21 cellular contexts compared by ENCODE assay signal in the genomic region with DNA sequence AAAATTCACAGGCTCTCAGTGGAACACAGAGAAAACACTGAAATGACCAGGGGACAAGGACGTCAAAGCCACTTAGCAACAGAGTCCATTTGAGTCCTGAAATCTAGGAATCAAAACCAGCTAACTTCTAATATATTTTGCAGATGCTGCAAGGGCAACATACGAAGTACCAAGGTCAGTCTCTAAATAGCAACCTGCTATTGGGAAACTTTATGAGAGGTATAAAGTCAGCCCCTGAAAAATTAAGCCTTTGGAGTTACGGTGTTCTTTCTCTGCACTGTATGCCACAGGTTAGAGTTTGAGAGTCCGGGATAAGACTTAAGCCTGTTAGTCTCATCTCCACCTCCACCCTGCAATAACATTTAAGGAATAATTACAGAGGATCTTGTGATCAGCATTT. TPM values are rescaled to one million over a fixed set of nuclear protein-coding genes. Genes with fewer than 3 reads are reported as not detected.
DNase-seq lines count a peak whose midpoint lies in the region; ATAC-seq and TF ChIP-seq lines count a peak whose summit lies in the region.
"Had no signal": no experiment of that assay in that cellular context is flagged by ENCODE, and none has a peak within 500 bp of the region (broad histone marks: within the 10 kb centered on the region; RNA-seq: fewer than 3 reads in every experiment).

No MANE protein-coding gene starts in this region.

- intact Hi-C loops in activated CD4-positive, alpha-beta T cell treated with anti-CD3 and anti-CD28 coated beads for 36 hours (cut with DNase I, micrococcal nuclease): no loop called here
- intact Hi-C loops in CD8-positive, alpha-beta T cell (cut with DNase I, micrococcal nuclease): no loop called here

- no peak overlapping the region for H3K4me3 ChIP-seq in CD8-positive, alpha-beta T cell (ENCODE audit: low read depth, low read length)
- H3K4me3 ChIP-seq in effector memory CD4-positive, alpha-beta T cell (ENCODE audit: insufficient read depth, low read depth, low read length, poor library complexity, severe bottlenecking): no peak overlapping the region
- H3K4me3 ChIP-seq in trophoblast cell (ENCODE audit: low read depth, low read length): no peak overlapping the region
- H3K4me3 ChIP-seq: ascending aorta, BLaER1, SJSA1, tibial artery had no signal

- H3K4me1 Mint-ChIP-seq in activated CD4-positive, alpha-beta T cell treated with anti-CD3 and anti-CD28 coated beads for 36 hours: peaks cover 27% of the 10 kb centered on the region
- peaks cover 54% of the 10 kb centered on the region for H3K4me1 Mint-ChIP-seq in CD8-positive, alpha-beta T cell (ENCODE audit: low read depth)

- POLR2A ChIA-PET in activated CD4-positive, alpha-beta T cell treated with anti-CD3 and anti-CD28 coated beads for 36 hours (lab: Charles Lee): no interaction called here
- POLR2A ChIA-PET in CD8-positive, alpha-beta T cell (lab: Charles Lee): no interaction called here

- TF ChIP-seq CTCF in CD8-positive, alpha-beta T cell (IDR thresholded peaks at IDR 0.05): no peak

- no peaks in the 10 kb centered on the region for H3K9me3 ChIP-seq in CD8-positive, alpha-beta T cell (ENCODE audit: low read length)
- no peaks in the 10 kb centered on the region for H3K9me3 ChIP-seq in effector memory CD4-positive, alpha-beta T cell (ENCODE audit: control insufficient read depth, low read length)
- no peaks in the 10 kb centered on the region for H3K9me3 ChIP-seq in trophoblast cell (ENCODE audit: insufficient read depth, low read depth, low read length)
- H3K9me3 ChIP-seq: ascending aorta, BLaER1, SJSA1, tibial artery had no signal

- H2BK120ac ChIP-seq in trophoblast cell (ENCODE audit: insufficient read depth, low read length, poor library complexity): no peak overlapping the region

- H3K36me3 ChIP-seq in CD8-positive, alpha-beta T cell (ENCODE audit: insufficient read depth, low read length): peaks cover 7% of the 10 kb centered on the region
- peaks cover 17% of the 10 kb centered on the region for H3K36me3 ChIP-seq in effector memory CD4-positive, alpha-beta T cell (ENCODE audit: control insufficient read depth, insufficient read depth, low read length)
- H3K36me3 ChIP-seq in trophoblast cell (ENCODE audit: control insufficient read depth in 1 of 2, insufficient read depth in 2 of 2, low read length in 2 of 2): peaks cover 9 to 12% of the 10 kb centered on the region in 2 experiments

- H3K4me3 Mint-ChIP-seq in activated CD4-positive, alpha-beta T cell treated with anti-CD3 and anti-CD28 coated beads for 36 hours: no peak overlapping the region
- H3K4me3 Mint-ChIP-seq in CD8-positive, alpha-beta T cell: no peak overlapping the region
- H3K4me3 Mint-ChIP-seq: stimulated activated memory B cell treated with anti-CD40 and anti-IgM and Interleukin-4, amounts not matched to agents 10 μg/mL and 1 μg/mL and 100 μg/mL, for 72 hours had no signal

- H4K8ac ChIP-seq in trophoblast cell (ENCODE audit: low read depth, low read length): no peak overlapping the region

- H3K79me2 ChIP-seq in trophoblast cell (ENCODE audit: control insufficient read depth, insufficient read depth, low read length, poor library complexity): no peaks in the 10 kb centered on the region

- no peak overlapping the region for H3K14ac ChIP-seq in trophoblast cell (ENCODE audit: low read length)

- peaks cover 6% of the 10 kb centered on the region for H3K79me1 ChIP-seq in trophoblast cell (ENCODE audit: low read length)

- peak overlapping the region; percentile 1 for H3K4ac ChIP-seq in trophoblast cell (ENCODE audit: low read depth, low read length)

- peak overlapping the region; percentile 30 for H3K27ac ChIP-seq in CD8-positive, alpha-beta T cell (ENCODE audit: low read depth, low read length)
- H3K27ac ChIP-seq in effector memory CD4-positive, alpha-beta T cell (ENCODE audit: insufficient read depth, low read length, poor library complexity, severe bottlenecking): peak overlapping the region; percentile 58
- H3K27ac ChIP-seq in trophoblast cell (ENCODE audit: low read depth, low read length): no peak overlapping the region
- H3K27ac ChIP-seq: ascending aorta, BLaER1, HL-60, SJSA1, tibial artery had no signal

- no peak overlapping the region for H4K12ac ChIP-seq in trophoblast cell (ENCODE audit: low read depth, low read length)

- DNase-seq in activated CD4-positive, alpha-beta T cell treated with anti-CD3 and anti-CD28 coated beads for 36 hours: no peak
- no peak for DNase-seq in activated CD4-positive, alpha-beta T cell treated with anti-CD3 and anti-CD28 coated beads for 48 hours
- DNase-seq in CD8-positive, alpha-beta T cell: no peak
- DNase-seq in effector memory CD4-positive, alpha-beta T cell: no peak
- no peak for DNase-seq in trophoblast cell
- no peak for DNase-seq in stimulated activated CD4-positive, alpha-beta T cell treated with anti-CD3 and anti-CD28 coated beads, Interleukin-2, amount 100 ng/mL, for 48 hours
- no peak for DNase-seq in NCI-H1694 treated with DMSO at 0.1 percent for 48 hours (lab: John Stamatoyannopoulos, UW)
- DNase-seq: activated CD4-positive, alpha-beta T cell treated with anti-CD3 and anti-CD28 coated beads for 4 hours; activated effector memory CD4-positive, alpha-beta T cell treated with Interleukin-2 at 50 U/mL for 16 hours; left colon; NCI-H2081; NCI-H510A treated with DMSO at 0.1 percent for 48 hours; stimulated activated CD4-positive, alpha-beta T cell treated with anti-CD3 and anti-CD28 coated beads, Interleukin-12 subunit alpha, Interleukin-12 subunit beta, amount 100 ng/mL, for 4 hours; tibial artery had no signal

- H3K27ac Mint-ChIP-seq in activated CD4-positive, alpha-beta T cell treated with anti-CD3 and anti-CD28 coated beads for 36 hours: peak overlapping the region; percentile 7
- H3K27ac Mint-ChIP-seq in CD8-positive, alpha-beta T cell: peak overlapping the region; percentile 91
- H3K27ac Mint-ChIP-seq: progenitor cell of endocrine pancreas had no signal

- H4K91ac ChIP-seq in trophoblast cell (ENCODE audit: low read depth, low read length): no peak overlapping the region

- H2AFZ ChIP-seq in trophoblast cell (ENCODE audit: insufficient read depth, low read length, poor library complexity): no peak overlapping the region

- no peak overlapping the region for H2AK5ac ChIP-seq in trophoblast cell (ENCODE audit: low read length)

- CTCF ChIA-PET in activated CD4-positive, alpha-beta T cell treated with anti-CD3 and anti-CD28 coated beads for 36 hours (lab: Charles Lee): interaction anchor here (1.5 kb wide), 1 partner anchor 10 kb away, joined by 3 read pairs; no protein-coding TSS in a partner anchor
- CTCF ChIA-PET in CD8-positive, alpha-beta T cell (lab: Charles Lee): interaction anchor here (1.6 kb wide), 1 partner anchor 57 kb away, joined by 6 read pairs; no protein-coding TSS in a partner anchor

- WGBS in trophoblast cell (ENCODE audit: extremely low coverage, insufficient coverage, insufficient read length): no CpG with 5 or more reads among the region's 4 CpGs

- no peaks in the 10 kb centered on the region for H3K27me3 Mint-ChIP-seq in activated CD4-positive, alpha-beta T cell treated with anti-CD3 and anti-CD28 coated beads for 36 hours
- H3K27me3 Mint-ChIP-seq in CD8-positive, alpha-beta T cell (ENCODE audit: low read depth): no peaks in the 10 kb centered on the region
- H3K27me3 Mint-ChIP-seq: progenitor cell of endocrine pancreas; stimulated activated memory B cell treated with anti-CD40 and anti-IgM and Interleukin-4, amounts not matched to agents 10 μg/mL and 1 μg/mL and 100 μg/mL, for 72 hours had no signal

- no peak overlapping the region for H3K4me2 ChIP-seq in trophoblast cell (ENCODE audit: low read length)

- no peak overlapping the region for H2BK5ac ChIP-seq in trophoblast cell (ENCODE audit: low read depth, low read length, poor library complexity)

- no peak overlapping the region for H3K18ac ChIP-seq in trophoblast cell (ENCODE audit: low read length)

- H3K9me3 Mint-ChIP-seq in activated CD4-positive, alpha-beta T cell treated with anti-CD3 and anti-CD28 coated beads for 36 hours (ENCODE audit: low read depth): no peaks in the 10 kb centered on the region
- no peaks in the 10 kb centered on the region for H3K9me3 Mint-ChIP-seq in CD8-positive, alpha-beta T cell
- H3K9me3 Mint-ChIP-seq: stimulated activated memory B cell treated with anti-CD40 and anti-IgM and Interleukin-4, amounts not matched to agents 10 μg/mL and 1 μg/mL and 100 μg/mL, for 72 hours had no signal

- no peak overlapping the region for H3K9ac ChIP-seq in trophoblast cell (ENCODE audit: low read length)
- H3K9ac ChIP-seq: BLaER1 had no signal

- no peak for ATAC-seq in activated CD4-positive, alpha-beta T cell treated with anti-CD3 and anti-CD28 coated beads for 36 hours
- no peak for ATAC-seq in CD8-positive, alpha-beta T cell
- no peak for ATAC-seq in HG03432 (IDR thresholded peaks at IDR 0.05; ENCODE audit: unreplicated experiment)
- ATAC-seq: left colon; stimulated activated memory B cell treated with anti-CD40 and anti-IgM and Interleukin-4, amounts not matched to agents 10 μg/mL and 1 μg/mL and 100 μg/mL, for 72 hours had no signal

- no peak overlapping the region for H2BK12ac ChIP-seq in trophoblast cell (ENCODE audit: low read length)

- H3K36me3 Mint-ChIP-seq in activated CD4-positive, alpha-beta T cell treated with anti-CD3 and anti-CD28 coated beads for 36 hours (ENCODE audit: low read depth): peaks cover 40% of the 10 kb centered on the region
- H3K36me3 Mint-ChIP-seq in CD8-positive, alpha-beta T cell: peaks cover 53% of the 10 kb centered on the region

- H3K4me1 ChIP-seq in CD8-positive, alpha-beta T cell (ENCODE audit: insufficient read depth, low read length): peaks cover 24% of the 10 kb centered on the region
- peaks cover 25% of the 10 kb centered on the region for H3K4me1 ChIP-seq in effector memory CD4-positive, alpha-beta T cell (ENCODE audit: control insufficient read depth, insufficient read depth, low read length, poor library complexity, severe bottlenecking)
- peaks cover 12 to 16% of the 10 kb centered on the region in 2 experiments for H3K4me1 ChIP-seq in trophoblast cell (ENCODE audit: control insufficient read depth in 1 of 2, insufficient read depth in 2 of 2, low read length in 2 of 2)
- H3K4me1 ChIP-seq: ascending aorta had no signal

- H3K23ac ChIP-seq in trophoblast cell (ENCODE audit: low read length): no peak overlapping the region

- H3K27me3 ChIP-seq in CD8-positive, alpha-beta T cell (ENCODE audit: insufficient read depth, low read length): no peaks in the 10 kb centered on the region
- no peaks in the 10 kb centered on the region for H3K27me3 ChIP-seq in effector memory CD4-positive, alpha-beta T cell (replicated peaks; ENCODE audit: control insufficient read depth, insufficient read depth, low read length, poor library complexity, severe bottlenecking)
- H3K27me3 ChIP-seq in trophoblast cell (ENCODE audit: insufficient read depth, low read length): no peaks in the 10 kb centered on the region
- H3K27me3 ChIP-seq: ascending aorta, BLaER1, SJSA1, tibial artery had no signal

RNA-seq across cellular contexts. Expression of a gene that starts 13.3 kb away (rescaled TPM):
- 10 to 100 TPM; 21.6 to 29.2 TPM for total RNA-seq in activated CD4-positive, alpha-beta T cell treated with anti-CD3 and anti-CD28 coated beads for 36 hours
- 10 to 100 TPM; 37.3 to 38.9 TPM for total RNA-seq in CD8-positive, alpha-beta T cell
- 36.0 and 39.0 TPM in 2 replicates for polyA plus RNA-seq in trophoblast cell (2013)
